In the genomic region with DNA sequence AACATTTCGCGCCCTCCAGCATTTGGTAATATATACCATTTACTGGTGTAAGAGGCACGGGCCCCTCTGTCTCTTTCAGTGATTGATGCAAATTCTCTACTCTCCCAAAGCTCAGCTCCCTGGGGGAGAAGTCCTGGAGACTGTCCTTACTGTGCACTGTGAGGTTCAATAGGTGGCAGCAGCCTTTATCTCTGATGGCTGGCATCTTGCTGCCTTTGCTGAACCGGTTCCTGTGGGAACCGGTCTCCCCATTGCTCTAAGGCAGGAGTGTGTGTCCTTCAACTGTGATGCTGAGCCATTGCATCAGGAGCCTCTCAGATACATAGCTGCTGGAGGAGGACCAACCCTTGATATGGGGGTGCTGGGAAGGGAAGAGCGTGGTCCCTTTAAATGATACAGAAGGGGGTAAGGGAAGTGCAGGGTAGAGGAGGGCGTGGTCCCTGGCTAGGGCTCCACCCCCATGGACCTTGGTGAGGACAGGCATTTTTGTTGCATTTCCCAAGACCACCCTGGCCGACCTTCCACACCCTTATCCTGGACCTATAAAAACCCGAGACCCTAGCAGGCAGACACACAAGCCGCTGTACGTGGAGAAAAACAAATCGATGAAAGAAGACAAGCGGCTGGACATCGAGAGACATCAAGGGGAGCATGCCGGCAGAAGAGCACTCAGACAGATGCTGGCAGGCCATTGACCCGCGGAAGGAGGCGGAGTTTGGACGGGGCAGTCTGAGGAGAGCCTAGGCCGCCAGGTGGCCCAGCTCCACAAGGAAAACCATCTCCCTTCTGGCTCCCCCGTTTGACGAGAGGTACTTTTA, we compare ENCODE assay signal across 1 cellular context.
TF ChIP-seq lines count a peak whose summit lies in the region.

No MANE protein-coding gene starts in this region.

TF ChIP-seq in H1, 55 proteins besides CTCF, POLR2A, EP300 and RAD21:
- no peak for TF ChIP-seq NRF1 (IDR thresholded peaks at IDR 0.05; ENCODE audit: low read depth, low read length)
- TF ChIP-seq JUND (IDR thresholded peaks at IDR 0.05; ENCODE audit: low read length): no peak
